1 cellular context compared by ENCODE assay signal in the genomic region with DNA sequence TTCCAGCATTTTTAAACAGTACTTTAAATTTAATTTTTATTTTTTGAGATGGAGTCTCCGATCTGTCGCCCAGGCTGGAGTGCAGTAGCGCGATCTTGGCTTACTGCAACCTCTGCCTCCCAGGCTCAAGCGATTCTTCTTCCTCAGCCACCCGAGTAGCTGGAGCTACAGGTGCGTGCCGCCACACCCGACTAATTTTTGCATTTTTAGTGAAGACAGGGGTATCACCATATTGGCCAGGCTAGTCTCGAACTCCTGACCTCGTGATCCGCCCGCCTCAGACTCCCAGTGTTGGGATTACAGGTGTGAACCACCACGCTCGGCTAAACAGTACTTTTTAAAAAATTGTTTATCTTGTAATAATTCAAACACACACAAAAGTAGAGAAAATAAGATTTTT.
TF ChIP-seq lines count a peak whose summit lies in the region.

No MANE protein-coding gene starts in this region.

TF ChIP-seq in WTC11, 78 proteins besides CTCF, POLR2A, EP300 and RAD21:
- no peak for TF ChIP-seq IRF2 (CRISPR knock-in tag; IDR thresholded peaks at IDR 0.05; ENCODE audit: borderline replicate concordance, low read depth)
- TF ChIP-seq MXD4 (CRISPR knock-in tag; IDR thresholded peaks at IDR 0.05; ENCODE audit: borderline replicate concordance): no peak
- no peak for TF ChIP-seq TEAD1 (CRISPR knock-in tag; IDR thresholded peaks at IDR 0.05)
- TF ChIP-seq SMAD3 (CRISPR knock-in tag; IDR thresholded peaks at IDR 0.05; ENCODE audit: borderline replicate concordance): no peak
- TF ChIP-seq, protein P1, sequence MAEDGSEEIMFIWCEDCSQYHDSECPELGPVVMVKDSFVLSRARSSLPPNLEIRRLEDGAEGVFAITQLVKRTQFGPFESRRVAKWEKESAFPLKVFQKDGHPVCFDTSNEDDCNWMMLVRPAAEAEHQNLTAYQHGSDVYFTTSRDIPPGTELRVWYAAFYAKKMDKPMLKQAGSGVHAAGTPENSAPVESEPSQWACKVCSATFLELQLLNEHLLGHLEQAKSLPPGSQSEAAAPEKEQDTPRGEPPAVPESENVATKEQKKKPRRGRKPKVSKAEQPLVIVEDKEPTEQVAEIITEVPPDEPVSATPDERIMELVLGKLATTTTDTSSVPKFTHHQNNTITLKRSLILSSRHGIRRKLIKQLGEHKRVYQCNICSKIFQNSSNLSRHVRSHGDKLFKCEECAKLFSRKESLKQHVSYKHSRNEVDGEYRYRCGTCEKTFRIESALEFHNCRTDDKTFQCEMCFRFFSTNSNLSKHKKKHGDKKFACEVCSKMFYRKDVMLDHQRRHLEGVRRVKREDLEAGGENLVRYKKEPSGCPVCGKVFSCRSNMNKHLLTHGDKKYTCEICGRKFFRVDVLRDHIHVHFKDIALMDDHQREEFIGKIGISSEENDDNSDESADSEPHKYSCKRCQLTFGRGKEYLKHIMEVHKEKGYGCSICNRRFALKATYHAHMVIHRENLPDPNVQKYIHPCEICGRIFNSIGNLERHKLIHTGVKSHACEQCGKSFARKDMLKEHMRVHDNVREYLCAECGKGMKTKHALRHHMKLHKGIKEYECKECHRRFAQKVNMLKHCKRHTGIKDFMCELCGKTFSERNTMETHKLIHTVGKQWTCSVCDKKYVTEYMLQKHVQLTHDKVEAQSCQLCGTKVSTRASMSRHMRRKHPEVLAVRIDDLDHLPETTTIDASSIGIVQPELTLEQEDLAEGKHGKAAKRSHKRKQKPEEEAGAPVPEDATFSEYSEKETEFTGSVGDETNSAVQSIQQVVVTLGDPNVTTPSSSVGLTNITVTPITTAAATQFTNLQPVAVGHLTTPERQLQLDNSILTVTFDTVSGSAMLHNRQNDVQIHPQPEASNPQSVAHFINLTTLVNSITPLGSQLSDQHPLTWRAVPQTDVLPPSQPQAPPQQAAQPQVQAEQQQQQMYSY (CRISPR knock-in tag; IDR thresholded peaks at IDR 0.05): no peak
- TF ChIP-seq NFYB (CRISPR knock-in tag; conservative IDR thresholded peaks at IDR 0.05; ENCODE audit: low read depth): no peak
- TF ChIP-seq ZNF263 (CRISPR knock-in tag; IDR thresholded peaks at IDR 0.05; ENCODE audit: low read depth): no peak
- no peak for TF ChIP-seq GABPB1 (CRISPR knock-in tag; IDR thresholded peaks at IDR 0.05)
